In the genomic region with DNA sequence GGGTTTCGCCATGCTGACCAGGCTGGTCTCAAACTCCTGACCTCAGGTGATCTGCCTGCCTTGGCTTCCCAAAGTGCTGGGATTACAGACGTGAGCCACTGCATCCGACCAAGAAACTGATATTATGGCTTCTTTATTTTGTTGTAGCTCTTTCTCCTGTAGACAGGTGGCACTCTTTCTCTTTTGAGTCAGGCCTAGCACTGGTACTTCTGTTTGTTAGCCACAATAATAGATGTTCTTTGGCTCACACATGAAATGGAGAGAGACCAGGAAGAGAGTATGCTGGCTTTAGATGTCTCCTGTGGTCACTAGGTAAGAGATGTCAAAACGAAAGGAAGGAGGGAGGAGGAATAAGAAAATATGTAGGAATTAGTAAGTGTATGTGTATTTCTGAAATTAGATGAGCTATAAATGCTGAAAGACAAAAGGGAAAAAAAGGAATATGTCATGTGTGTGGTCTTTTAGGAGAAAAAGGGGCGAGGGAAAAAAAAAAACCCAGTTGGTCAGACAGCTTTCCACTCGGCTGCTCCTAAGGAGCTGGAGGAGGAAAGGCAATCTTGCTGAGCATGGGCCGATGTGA, we compare ENCODE assay signal across 8 cellular contexts.
DNase-seq lines count a peak whose midpoint lies in the region; ATAC-seq and TF ChIP-seq lines count a peak whose summit lies in the region.

No MANE protein-coding gene starts in this region.

- POLR2A ChIA-PET in activated CD4-positive, alpha-beta memory T cell treated with anti-CD3 and anti-CD28 coated beads, Interleukin-2, amount 10 ng/mL, durations not matched to agents 7 days and 5 days (lab: Charles Lee): no interaction called here

- no peaks in the 10 kb centered on the region for H3K27me3 Mint-ChIP-seq in activated CD4-positive, alpha-beta memory T cell treated with anti-CD3 and anti-CD28 coated beads, Interleukin-2, amount 10 ng/mL, durations not matched to agents 7 days and 5 days

- H3K9me3 Mint-ChIP-seq in activated CD4-positive, alpha-beta memory T cell treated with anti-CD3 and anti-CD28 coated beads, Interleukin-2, amount 10 ng/mL, durations not matched to agents 7 days and 5 days: no peaks in the 10 kb centered on the region

- DNase-seq in GM03348 (ENCODE audit: low spot score) (peak; percentile 50), SKM-1 (lab: John Stamatoyannopoulos, UW; ENCODE audit: unreplicated experiment) (peak; percentile 31), fibroblast of pulmonary artery (ENCODE audit: low read depth) (peak; percentile 64), pons (ENCODE audit: low spot score) (peak; percentile 71)
- no peak for DNase-seq in stimulated activated CD4-positive, alpha-beta T cell treated with anti-CD3 and anti-CD28 coated beads, Interleukin-4, amount 100 ng/mL, for 4 hours
- no peak for DNase-seq in activated CD4-positive, alpha-beta memory T cell treated with anti-CD3 and anti-CD28 coated beads, Interleukin-2, amount 10 ng/mL, durations not matched to agents 7 days and 5 days

- no peak overlapping the region for H3K4me3 ChIP-seq in fibroblast of pulmonary artery (replicated peaks; ENCODE audit: low read depth, low read length)

- TF ChIP-seq CTCF in LNCAP (IDR thresholded peaks at IDR 0.05): peak; percentile 72
- TF ChIP-seq CTCF in fibroblast of pulmonary artery (IDR thresholded peaks at IDR 0.05; ENCODE audit: low read length, missing control alignments): peak; percentile 61

- no peaks in the 10 kb centered on the region for H3K4me1 Mint-ChIP-seq in activated CD4-positive, alpha-beta memory T cell treated with anti-CD3 and anti-CD28 coated beads, Interleukin-2, amount 10 ng/mL, durations not matched to agents 7 days and 5 days

- no peak for ATAC-seq in GM19452 (IDR thresholded peaks at IDR 0.05; ENCODE audit: unreplicated experiment)

- no peak overlapping the region for H3K4me3 Mint-ChIP-seq in activated CD4-positive, alpha-beta memory T cell treated with anti-CD3 and anti-CD28 coated beads, Interleukin-2, amount 10 ng/mL, durations not matched to agents 7 days and 5 days

- CTCF ChIA-PET in activated CD4-positive, alpha-beta memory T cell treated with anti-CD3 and anti-CD28 coated beads, Interleukin-2, amount 10 ng/mL, durations not matched to agents 7 days and 5 days (lab: Charles Lee): interaction anchor here (0.6 to 3.1 kb wide), 26 partner anchors 8 to 716 kb away, joined by 3 to 61 read pairs (median 5); no protein-coding TSS in a partner anchor

- no peak overlapping the region for H3K27ac Mint-ChIP-seq in activated CD4-positive, alpha-beta memory T cell treated with anti-CD3 and anti-CD28 coated beads, Interleukin-2, amount 10 ng/mL, durations not matched to agents 7 days and 5 days

- peaks cover 21% of the 10 kb centered on the region for H3K36me3 Mint-ChIP-seq in activated CD4-positive, alpha-beta memory T cell treated with anti-CD3 and anti-CD28 coated beads, Interleukin-2, amount 10 ng/mL, durations not matched to agents 7 days and 5 days (ENCODE audit: low read depth)

Comparison
In these comparisons a context has a peak if more than half of its experiments do, and no peak if none do; other contexts are left out.
1. DNase-seq: peak in GM03348 (single experiment), SKM-1 (single experiment), fibroblast of pulmonary artery (single experiment) and pons (single experiment); none in stimulated activated CD4-positive, alpha-beta T cell treated with anti-CD3 and anti-CD28 coated beads, Interleukin-4, amount 100 ng/mL, for 4 hours (0 of 2) and activated CD4-positive, alpha-beta memory T cell treated with anti-CD3 and anti-CD28 coated beads, Interleukin-2, amount 10 ng/mL, durations not matched to agents 7 days and 5 days (single experiment).